8 cellular contexts compared by ENCODE assay signal in genomic region chr19:1855040-1855827, GRCh38. TPM values are rescaled to one million over a fixed set of nuclear protein-coding genes. Genes with fewer than 3 reads are reported as not detected.
DNase-seq lines count a peak whose midpoint lies in the region; ATAC-seq lines count a peak whose summit lies in the region.

No MANE protein-coding gene starts in this region.

- H3K36me3 ChIP-seq in BLaER1 treated with 17β-estradiol and CSF1 and Interleukin-3, amounts not matched to agents 10 nM and 100 nM, result peaks cover 0 to 17% (median 7%) of the 10 kb centered on the region in 11 experiments; a peak in 14 of 22 replicates
- H3K36me3 ChIP-seq in skeletal muscle satellite cell (ENCODE audit: insufficient read depth, low read length), result peaks cover 2% of the 10 kb centered on the region

- peak overlapping the region; percentile 89 for H3K27ac Mint-ChIP-seq in T-helper 1 cell treated with Interleukin-12 subunit alpha and Interleukin-12 subunit beta and Interleukin-4 antibody, amounts not matched to agents 30 μg/mL and 1 μg/mL, for 36 hours

- H4K20me1 ChIP-seq in BLaER1 treated with 17β-estradiol and CSF1 and Interleukin-3, amounts not matched to agents 10 nM and 100 nM, result peaks cover 27 to 99% (median 59%) of the 10 kb centered on the region in 11 experiments

- H3K36me3 Mint-ChIP-seq in T-helper 1 cell treated with Interleukin-12 subunit alpha and Interleukin-12 subunit beta and Interleukin-4 antibody, amounts not matched to agents 30 μg/mL and 1 μg/mL, for 36 hours (ENCODE audit: low read depth), result peaks cover 2% of the 10 kb centered on the region

- no peaks in the 10 kb centered on the region for H3K9me3 Mint-ChIP-seq in T-helper 1 cell treated with Interleukin-12 subunit alpha and Interleukin-12 subunit beta and Interleukin-4 antibody, amounts not matched to agents 30 μg/mL and 1 μg/mL, for 36 hours

- peak; percentile 86 for DNase-seq in KBM-7
- peak; percentile 83 for DNase-seq in astrocyte of the hippocampus (ENCODE audit: low read depth, low spot score)
- peak in 42 of 51 donors; percentile 10 to 81 (median 52) for DNase-seq in hypothalamus (lab: John Stamatoyannopoulos, UW)

- H3K4me1 ChIP-seq in BLaER1 treated with 17β-estradiol and CSF1 and Interleukin-3, amounts not matched to agents 10 nM and 100 nM, result peaks cover 74 to 96% (median 91%) of the 10 kb centered on the region in 10 experiments
- H3K4me1 ChIP-seq in skeletal muscle satellite cell (ENCODE audit: control insufficient read depth, insufficient read depth, low read length), result peaks cover 56% of the 10 kb centered on the region

- H3K4me2 ChIP-seq in BLaER1 treated with 17β-estradiol and CSF1 and Interleukin-3, amounts not matched to agents 10 nM and 100 nM, result peak overlapping the region; percentile 98 to 100 (median 99)
- H3K4me2 ChIP-seq in skeletal muscle satellite cell (ENCODE audit: low read length), result peak overlapping the region; percentile 97

- peak overlapping the region; percentile 87 to 98 (median 93) for H3K9ac ChIP-seq in BLaER1 treated with 17β-estradiol and CSF1 and Interleukin-3, amounts not matched to agents 10 nM and 100 nM
- peak overlapping the region; percentile 86 for H3K9ac ChIP-seq in skeletal muscle satellite cell (ENCODE audit: low read depth, low read length)

- peaks cover 30% of the 10 kb centered on the region for H3K4me1 Mint-ChIP-seq in T-helper 1 cell treated with Interleukin-12 subunit alpha and Interleukin-12 subunit beta and Interleukin-4 antibody, amounts not matched to agents 30 μg/mL and 1 μg/mL, for 36 hours (ENCODE audit: low read depth)

- no peaks in the 10 kb centered on the region for H3K9me3 ChIP-seq in BLaER1 treated with 17β-estradiol and CSF1 and Interleukin-3, amounts not matched to agents 10 nM and 100 nM (replicated peaks in 1 of 11)
- no peaks in the 10 kb centered on the region for H3K9me3 ChIP-seq in skeletal muscle satellite cell (replicated peaks; ENCODE audit: low read length)

- peak overlapping the region; percentile 61 to 100 (median 84) for H3K4me3 ChIP-seq in BLaER1 treated with 17β-estradiol and CSF1 and Interleukin-3, amounts not matched to agents 10 nM and 100 nM
- peak overlapping the region; percentile 72 for H3K4me3 ChIP-seq in skeletal muscle satellite cell (ENCODE audit: low read length)

- H3K27me3 ChIP-seq in BLaER1 treated with 17β-estradiol and CSF1 and Interleukin-3, amounts not matched to agents 10 nM and 100 nM, result no peaks in the 10 kb centered on the region
- H3K27me3 ChIP-seq in skeletal muscle satellite cell (ENCODE audit: control insufficient read depth, insufficient read depth, low read length), result no peaks in the 10 kb centered on the region

- in situ Hi-C loops in KBM-7 (cut with MboI; ENCODE audit: low pct_unique_long_range_greater_than_20kb, low sequenced_read_pairs), result no loop called here

- H3K27ac ChIP-seq in BLaER1 treated with 17β-estradiol and CSF1 and Interleukin-3, amounts not matched to agents 10 nM and 100 nM, result peak overlapping the region; percentile 81 to 99 (median 96)

- H3K4me3 Mint-ChIP-seq in T-helper 1 cell treated with Interleukin-12 subunit alpha and Interleukin-12 subunit beta and Interleukin-4 antibody, amounts not matched to agents 30 μg/mL and 1 μg/mL, for 36 hours, result peak overlapping the region; percentile 79

- no peaks in the 10 kb centered on the region for H3K27me3 Mint-ChIP-seq in T-helper 1 cell treated with Interleukin-12 subunit alpha and Interleukin-12 subunit beta and Interleukin-4 antibody, amounts not matched to agents 30 μg/mL and 1 μg/mL, for 36 hours (ENCODE audit: low read depth)

- ATAC-seq in GM19372 (IDR thresholded peaks at IDR 0.05; ENCODE audit: low read depth, unreplicated experiment) (peak; percentile 57), GM18873 (IDR thresholded peaks at IDR 0.05; ENCODE audit: low FRiP score, unreplicated experiment) (no peak)

RNA-seq across cellular contexts. Expression of gene REXO1, which starts 7.0 kb away (rescaled TPM):
- total RNA-seq in skeletal muscle satellite cell (2012; rRNA removed), result 10.7 and 13.7 TPM in 2 replicates

RNA-seq across cellular contexts. Expression of gene KLF16, which starts 8.1 kb away (rescaled TPM):
- total RNA-seq in skeletal muscle satellite cell (2012; rRNA removed), result 12.9 and 13.2 TPM in 2 replicates

RNA-seq across cellular contexts. Expression of gene ABHD17A, which starts 30.1 kb away (rescaled TPM):
- 61.8 and 64.4 TPM in 2 replicates for total RNA-seq in skeletal muscle satellite cell (2012; rRNA removed)

RNA-seq across cellular contexts. Expression of gene ATP8B3, which starts 43.2 kb away (rescaled TPM):
- total RNA-seq in skeletal muscle satellite cell (2012; rRNA removed), result 0.76 and 0.87 TPM in 2 replicates

RNA-seq across cellular contexts. Expression of gene ADAT3, which starts 50.0 kb away (rescaled TPM):
- 3.3 and 3.5 TPM in 2 replicates for total RNA-seq in skeletal muscle satellite cell (2012; rRNA removed)
